Comparison of ENCODE assay signal across 30 cellular contexts in genomic region chrX:48689143-48689920, GRCh38. TPM values are rescaled to one million over a fixed set of nuclear protein-coding genes. Genes with fewer than 3 reads are reported as not detected.
"Had no signal": no experiment of that assay in that cellular context is flagged by ENCODE, and none has a peak within 500 bp of the region (broad histone marks: within the 10 kb centered on the region; RNA-seq: fewer than 3 reads in every experiment).

No MANE protein-coding gene starts in this region.

- DNase-seq: activated CD4-positive, alpha-beta T cell treated with anti-CD3 and anti-CD28 coated beads for 1 hour; activated CD4-positive, alpha-beta T cell treated with anti-CD3 and anti-CD28 coated beads, Interleukin-2, amount 10 ng/mL, durations not matched to agents 7 days and 5 days; activated CD8-positive, alpha-beta T cell treated with anti-CD3 and anti-CD28 coated beads for 36 hours; activated naive CD4-positive, alpha-beta T cell; activated T-cell treated with anti-CD3 and anti-CD28 coated beads, Interleukin-2, amount 50 U/mL, for 48 hours; central memory CD4-positive, alpha-beta T cell; heart left ventricle; left lung; lower lobe of right lung; mesenchymal stem cell; nucleus accumbens; pancreas; retina; sigmoid colon; small intestine; stimulated activated CD4-positive, alpha-beta T cell treated with anti-CD3 and anti-CD28 coated beads, Interleukin-1b, Interleukin-23, amount 100 ng/mL, for 48 hours; stimulated activated CD4-positive, alpha-beta T cell treated with anti-CD3 and anti-CD28 coated beads, Interleukin-4, amount 100 ng/mL, for 4 hours; stimulated activated CD8-positive, alpha-beta memory T cell treated with anti-CD3 and anti-CD28 coated beads, Interleukin-4, amount 100 ng/mL, for 48 hours; stimulated activated naive CD8-positive, alpha-beta T cell treated with anti-CD3 and anti-CD28 coated beads, Interleukin-15, amount 100 ng/mL, for 72 hours; substantia nigra; T1000; upper lobe of left lung had no signal

- H3K9me3 Mint-ChIP-seq: activated CD4-positive, alpha-beta T cell treated with anti-CD3 and anti-CD28 coated beads, Interleukin-2, amount 10 ng/mL, durations not matched to agents 7 days and 5 days; activated CD8-positive, alpha-beta T cell treated with anti-CD3 and anti-CD28 coated beads for 36 hours; activated naive CD4-positive, alpha-beta T cell treated with anti-CD3 and anti-CD28 coated beads, Interleukin-2, amount 50 U/mL, for 72 hours; natural killer cell treated with Interleukin-12 subunit alpha and Interleukin-12 subunit beta and Interleukin-15 and Interleukin-18, amount 100 ng/mL, for 72 hours; stimulated activated memory B cell treated with anti-CD40 and anti-IgM and Interleukin-4, amounts not matched to agents 10 μg/mL and 1 μg/mL and 100 μg/mL, for 72 hours; stimulated activated naive CD8-positive, alpha-beta T cell treated with anti-CD3 and anti-CD28 coated beads, Interleukin-15, amount 100 ng/mL, for 72 hours; WTC11 had no signal

- FAIRE-seq: endothelial cell of umbilical vein, pancreas, small intestine had no signal

- H3K9me3 ChIP-seq: breast epithelium, heart left ventricle, left lung, lower lobe of right lung, pancreas, prostate gland, sigmoid colon, upper lobe of left lung, vagina had no signal

- H3K36me3 Mint-ChIP-seq: WTC11 had no signal

- H3K27me3 Mint-ChIP-seq: activated CD4-positive, alpha-beta T cell treated with anti-CD3 and anti-CD28 coated beads, Interleukin-2, amount 10 ng/mL, durations not matched to agents 7 days and 5 days; activated CD8-positive, alpha-beta T cell treated with anti-CD3 and anti-CD28 coated beads for 36 hours; stimulated activated memory B cell treated with anti-CD40 and anti-IgM and Interleukin-4, amounts not matched to agents 10 μg/mL and 1 μg/mL and 100 μg/mL, for 72 hours; stimulated activated naive CD8-positive, alpha-beta T cell treated with anti-CD3 and anti-CD28 coated beads, Interleukin-15, amount 100 ng/mL, for 72 hours had no signal

- H3K27ac Mint-ChIP-seq: activated CD4-positive, alpha-beta T cell treated with anti-CD3 and anti-CD28 coated beads, Interleukin-2, amount 10 ng/mL, durations not matched to agents 7 days and 5 days; activated CD8-positive, alpha-beta T cell treated with anti-CD3 and anti-CD28 coated beads for 36 hours; activated naive CD4-positive, alpha-beta T cell treated with anti-CD3 and anti-CD28 coated beads, Interleukin-2, amount 50 U/mL, for 72 hours; natural killer cell treated with Interleukin-12 subunit alpha and Interleukin-12 subunit beta and Interleukin-15 and Interleukin-18, amount 100 ng/mL, for 72 hours; stimulated activated memory B cell treated with anti-CD40 and anti-IgM and Interleukin-4, amounts not matched to agents 10 μg/mL and 1 μg/mL and 100 μg/mL, for 72 hours; stimulated activated naive CD8-positive, alpha-beta T cell treated with anti-CD3 and anti-CD28 coated beads, Interleukin-15, amount 100 ng/mL, for 72 hours; WTC11 had no signal

- H3K27ac ChIP-seq: breast epithelium, heart left ventricle, left lung, lower lobe of right lung, pancreas, prostate gland, sigmoid colon, upper lobe of left lung, vagina had no signal

- H3K4me3 Mint-ChIP-seq: activated CD4-positive, alpha-beta T cell treated with anti-CD3 and anti-CD28 coated beads, Interleukin-2, amount 10 ng/mL, durations not matched to agents 7 days and 5 days; activated CD8-positive, alpha-beta T cell treated with anti-CD3 and anti-CD28 coated beads for 36 hours; natural killer cell treated with Interleukin-12 subunit alpha and Interleukin-12 subunit beta and Interleukin-15 and Interleukin-18, amount 100 ng/mL, for 72 hours; stimulated activated memory B cell treated with anti-CD40 and anti-IgM and Interleukin-4, amounts not matched to agents 10 μg/mL and 1 μg/mL and 100 μg/mL, for 72 hours; stimulated activated naive CD8-positive, alpha-beta T cell treated with anti-CD3 and anti-CD28 coated beads, Interleukin-15, amount 100 ng/mL, for 72 hours; WTC11 had no signal

- ATAC-seq: activated CD8-positive, alpha-beta T cell treated with anti-CD3 and anti-CD28 coated beads for 36 hours; activated naive CD4-positive, alpha-beta T cell treated with anti-CD3 and anti-CD28 coated beads, Interleukin-2, amount 50 U/mL, for 72 hours; heart left ventricle; left lung; lower lobe of right lung; natural killer cell treated with Interleukin-12 subunit alpha and Interleukin-12 subunit beta and Interleukin-15 and Interleukin-18, amount 100 ng/mL, for 72 hours; pancreas; stimulated activated memory B cell treated with anti-CD40 and anti-IgM and Interleukin-4, amounts not matched to agents 10 μg/mL and 1 μg/mL and 100 μg/mL, for 72 hours; WTC11 had no signal

- H3K27me3 ChIP-seq: sigmoid colon, upper lobe of left lung, vagina had no signal

- H3K36me3 ChIP-seq: breast epithelium, heart left ventricle, lower lobe of right lung, pancreas, prostate gland, sigmoid colon, upper lobe of left lung, vagina had no signal

- H3K4me3 ChIP-seq: breast epithelium, heart left ventricle, left lung, lower lobe of right lung, pancreas, prostate gland, sigmoid colon, upper lobe of left lung, vagina had no signal

- H3K4me1 ChIP-seq: breast epithelium, heart left ventricle, lower lobe of right lung, pancreas, prostate gland, sigmoid colon, vagina had no signal

RNA-seq across cellular contexts. Expression of gene WAS, which starts 5.7 kb away (rescaled TPM):
- polyA plus RNA-seq: endothelial cell of umbilical vein had no signal
